ENCODE assay signal across 20 cellular contexts in genomic region chr22:46241397-46242007, GRCh38. TPM values are rescaled to one million over a fixed set of nuclear protein-coding genes. Genes with fewer than 3 reads are reported as not detected.
DNase-seq lines count a peak whose midpoint lies in the region; ATAC-seq, FAIRE-seq and TF ChIP-seq lines count a peak whose summit lies in the region.
"Had no signal": no experiment of that assay in that cellular context is flagged by ENCODE, and none has a peak within 500 bp of the region (broad histone marks: within the 10 kb centered on the region; RNA-seq: fewer than 3 reads in every experiment).

No MANE protein-coding gene starts in this region.

- CTCF ChIA-PET in K562 (lab: Yijun Ruan, JAX; ENCODE audit: low intra/inter-chr PET ratio): no interaction called here

- DNase-seq in CMK (ENCODE audit: low read depth) (peak; percentile 70), OCI-M1 (lab: John Stamatoyannopoulos, UW) (peak; percentile 94), K562 (ENCODE audit: extremely low read depth in 1 of 4, low spot score in 3 of 4) (peak; percentile 16 to 52 (median 32)), right cardiac atrium (no peak), esophagus muscularis mucosa (ENCODE audit: extremely low spot score) (no peak), NCI-H2081 treated with DMSO at 0.1 percent for 48 hours (lab: John Stamatoyannopoulos, UW) (no peak)
- no peak for DNase-seq in stimulated activated CD4-positive, alpha-beta T cell treated with anti-CD3 and anti-CD28 coated beads, Interleukin-4, amount 100 ng/mL, for 1 hour
- DNase-seq: AML-193; Calu3; CD4-positive, alpha-beta T cell; HCEC 1CT; NCI-H1417 treated with DMSO at 0.1 percent for 48 hours; NCI-H2029; NCI-H2171 treated with DMSO at 0.1 percent for 48 hours; NCI-H510A; NCI-H774; PC-9 had no signal

- no peak for TF ChIP-seq CTCF in K562 (IDR thresholded peaks at IDR 0.05 in 2 of 3, conservative IDR thresholded peaks at IDR 0.05 in 1 of 3; ENCODE audit: insufficient read depth in 2 of 3, low read depth in 1 of 3, low read length in 3 of 3)
- TF ChIP-seq CTCF in esophagus muscularis mucosa (IDR thresholded peaks at IDR 0.05): no peak

- ATAC-seq in K562 (peak; percentile 49; the same call in 1 of the 3 replicates), right cardiac atrium (no peak)

- FAIRE-seq in K562 (lab: Jason Lieb, UNC): peak; percentile 61

- no TSS peak for BruUV-seq in K562 (replicated peaks; lab: Mats Ljungman, UMichigan)

- no peak for TF ChIP-seq RAD21 in K562 (CRISPR knock-in tag; conservative IDR thresholded peaks at IDR 0.05 in 1 of 2, IDR thresholded peaks at IDR 0.05 in 1 of 2)

- no peaks in the 10 kb centered on the region for H4K20me1 ChIP-seq in K562 (replicated peaks; ENCODE audit: control insufficient read depth, insufficient read depth, low read length)

- no peaks in the 10 kb centered on the region for H3K9me1 ChIP-seq in K562 (ENCODE audit: control insufficient read depth, insufficient read depth, low read length)

- no peaks in the 10 kb centered on the region for H3K27me3 ChIP-seq in K562 (ENCODE audit: control insufficient read depth in 2 of 2, insufficient read depth in 2 of 2, low read length in 2 of 2)
- H3K27me3 ChIP-seq in right cardiac atrium (ENCODE audit: control insufficient read depth, insufficient read depth): no peaks in the 10 kb centered on the region
- no peaks in the 10 kb centered on the region for H3K27me3 ChIP-seq in esophagus muscularis mucosa

- H3K27ac ChIP-seq in K562 (ENCODE audit: extremely low read depth, low read depth, low read length) (0 out of 3 replicates have a peak overlapping the region, but pooled peaks have one; percentile 8), right cardiac atrium (ENCODE audit: low read length) (peak overlapping the region; percentile 34), esophagus muscularis mucosa (replicated peaks in 1 of 4) (no peak overlapping the region)
- H3K27ac ChIP-seq: PC-9 had no signal

- H3K79me2 ChIP-seq in K562 (ENCODE audit: control insufficient read depth, insufficient read depth, low read length): no peaks in the 10 kb centered on the region

- H3K9me3 ChIP-seq in K562 (replicated peaks; ENCODE audit: control insufficient read depth, insufficient read depth, low read depth, low read length) (no peaks in the 10 kb centered on the region), right cardiac atrium (ENCODE audit: control insufficient read depth, low read length) (no peaks in the 10 kb centered on the region), esophagus muscularis mucosa (no peaks in the 10 kb centered on the region)

- POLR2A ChIA-PET in K562 (lab: Yijun Ruan, JAX): interaction anchor here (0.9 to 1.7 kb wide), 2 partner anchors 9 to 14 kb away, joined by 3 to 5 read pairs; partner anchors contain the start of gene CDPF1

- H3K4me3 ChIP-seq in K562 (no peak overlapping the region), right cardiac atrium (ENCODE audit: low read length) (no peak overlapping the region), esophagus muscularis mucosa (no peak overlapping the region)
- H3K4me3 ChIP-seq: PC-9, SK-N-MC had no signal

- H3K36me3 ChIP-seq in K562 (ENCODE audit: control insufficient read depth, insufficient read depth, low read length) (peaks cover 5% of the 10 kb centered on the region; the same call in 1 of the 3 replicates), esophagus muscularis mucosa (peaks cover 14 to 56% (median 30%) of the 10 kb centered on the region in 4 donors)

- WGBS in K562 (ENCODE audit: insufficient coverage, low coverage, missing lambda C conversion rate): 7% methylated on average over 5 of the region's 5 CpGs
- 45% methylated on average over 5 of the region's 5 CpGs for WGBS in right cardiac atrium
- WGBS in esophagus muscularis mucosa: 84% methylated on average over 5 of the region's 5 CpGs

- H3K9ac ChIP-seq in K562 (ENCODE audit: insufficient read depth in 1 of 2, low read depth in 2 of 2, low read length in 2 of 2): peak overlapping the region in 1 of 2 experiments; percentile 23; a peak in 1 of 4 replicates

- TF ChIP-seq POLR2A in K562 (conservative IDR thresholded peaks at IDR 0.05) (no peak), esophagus muscularis mucosa (IDR thresholded peaks at IDR 0.05; ENCODE audit: low read depth) (no peak)

- TF ChIP-seq EP300 in K562 (IDR thresholded peaks at IDR 0.05; ENCODE audit: low read length) (peak; percentile 20; the same call in 1 of the 2 replicates), esophagus muscularis mucosa (IDR thresholded peaks at IDR 0.05) (no peak)

- H3K4me1 ChIP-seq in K562 (replicated peaks in 1 of 2; ENCODE audit: control insufficient read depth in 2 of 2, insufficient read depth in 2 of 2, low read length in 2 of 2) (peaks cover 21 to 40% of the 10 kb centered on the region in 2 experiments; a peak in 4 of 5 replicates), right cardiac atrium (ENCODE audit: control insufficient read depth, insufficient read depth, low read length) (peaks cover 11% of the 10 kb centered on the region), esophagus muscularis mucosa (peaks cover 33 to 50% (median 43%) of the 10 kb centered on the region in 4 donors)

- H3K4me2 ChIP-seq in K562 (ENCODE audit: insufficient read depth, low read length): no peak overlapping the region; the same call in 1 of the 2 replicates
- H3K4me2 ChIP-seq: PC-9 had no signal

- in situ Hi-C loops in K562 (cut with MboI): loop anchor here (10.0 kb wide), 1 partner anchor 97 kb away; no protein-coding TSS in a partner anchor

- intact Hi-C loops in K562 (cut with micrococcal nuclease) (loop anchor here (10.0 kb wide), 1 partner anchor 87 kb away; the partner anchor contains the start of gene PPARA), right cardiac atrium (cut with DNase I) (no loop called here), esophagus muscularis mucosa (cut with DNase I) (no loop called here)

- H2AFZ ChIP-seq in K562 (ENCODE audit: low read depth, low read length): 0 out of 2 replicates have a peak overlapping the region, but pooled peaks have one; percentile 9
- H2AFZ ChIP-seq: PC-9 had no signal

RNA-seq across cellular contexts. Expression of gene CDPF1, which starts 8.6 kb away (rescaled TPM):
- total RNA-seq in K562 (2011; cell fraction: chromatin; rRNA removed; ENCODE audit: low replicate concordance): 5.4 and 14.5 TPM in 2 replicates
- total RNA-seq in K562 (2011; cell fraction: nucleolus; rRNA removed): 12.8 and 13.5 TPM in 2 replicates
- 7.3 and 10.5 TPM in 2 replicates for total RNA-seq in K562 (2011; cell fraction: nucleoplasm; rRNA removed)
- total RNA-seq in K562 (2014; rRNA removed): 14.5 and 18.8 TPM in 2 replicates
- total RNA-seq in K562 (2014; rRNA removed; fragmentation: Illumina TruSeq; extraction: Trizol): 4.6 and 4.9 TPM in 2 replicates
- 6.1 and 7.0 TPM in 2 replicates for total RNA-seq in K562 (2015; rRNA removed; fragmentation: Illumina TruSeq; extraction: Trizol)
- total RNA-seq in K562 (2021): 10.2 and 11.1 TPM in 2 replicates
- polyA plus RNA-seq in K562 (2011; rRNA removed): 9.1 and 13.4 TPM in 2 replicates
- 12.6 and 16.5 TPM in 2 replicates for polyA plus RNA-seq in K562 (2011; cell fraction: cytosol; rRNA removed)
- polyA plus RNA-seq in K562 (2011; cell fraction: nucleus; rRNA removed): 31.9 and 35.6 TPM in 2 replicates
- polyA plus RNA-seq in K562 (2012): 8.0 and 13.0 TPM in 2 replicates
- 10.6 and 11.5 TPM in 2 replicates for polyA plus RNA-seq in K562 (2014; fragmentation: Illumina TruSeq; extraction: Trizol)
- 1 to 10 TPM in 1 of 2 experiments, under 1 TPM in 1; 0.84 to 3.2 TPM for polyA plus RNA-seq in K562 (2014; fragmentation: Nextera tagmentation; extraction: Ambion mirVana)
- 19.2 and 19.5 TPM in 2 replicates for polyA plus RNA-seq in K562 (2014; rRNA removed)
- polyA minus RNA-seq in K562 (2011; rRNA and poly(A)+ RNA removed): 2.3 and 2.7 TPM in 2 replicates
- 2.5 and 2.8 TPM in 2 replicates for polyA minus RNA-seq in K562 (2011; cell fraction: cytosol; rRNA and poly(A)+ RNA removed)
- polyA minus RNA-seq in K562 (2011; cell fraction: nucleus; rRNA and poly(A)+ RNA removed): 3.9 and 4.2 TPM in 2 replicates
- 10 to 100 TPM in 1 of 4 donors, 1 to 10 TPM in 3; 8.9 to 10.4 (median 9.2) TPM for total RNA-seq in right cardiac atrium
- polyA plus RNA-seq in right cardiac atrium: 10.5 TPM
- total RNA-seq in esophagus muscularis mucosa: 10 to 100 TPM in 3 of 4 donors, 1 to 10 TPM in 1; 8.3 to 19.4 (median 14.8) TPM

RNA-seq across cellular contexts. Expression of gene PKDREJ, which starts 21.6 kb away (rescaled TPM):
- 0.05 TPM in 1 of 2 replicates, not detected in the other for total RNA-seq in K562 (2011; cell fraction: chromatin; rRNA removed; ENCODE audit: low replicate concordance)
- total RNA-seq in K562 (2011; cell fraction: nucleolus; rRNA removed): not detected in 2 replicates
- not detected in 2 replicates for total RNA-seq in K562 (2011; cell fraction: nucleoplasm; rRNA removed)
- not detected in 2 replicates for total RNA-seq in K562 (2014; rRNA removed)
- not detected in 2 replicates for total RNA-seq in K562 (2014; rRNA removed; fragmentation: Illumina TruSeq; extraction: Trizol)
- total RNA-seq in K562 (2015; rRNA removed; fragmentation: Illumina TruSeq; extraction: Trizol): not detected in 2 replicates
- total RNA-seq in K562 (2021): not detected in 2 replicates
- polyA plus RNA-seq in K562 (2011; rRNA removed): not detected in 2 replicates
- not detected in 2 replicates for polyA plus RNA-seq in K562 (2011; cell fraction: cytosol; rRNA removed)
- 0.01 TPM in 1 of 2 replicates, not detected in the other for polyA plus RNA-seq in K562 (2011; cell fraction: nucleus; rRNA removed)
- 0.18 and 0.47 TPM in 2 replicates for polyA plus RNA-seq in K562 (2012)
- polyA plus RNA-seq in K562 (2014; fragmentation: Illumina TruSeq; extraction: Trizol): not detected in 2 replicates
- polyA plus RNA-seq in K562 (2014; fragmentation: Nextera tagmentation; extraction: Ambion mirVana): under 1 TPM in 1 of 2 experiments, not detected in 1; 0.03 TPM
- not detected in 2 replicates for polyA plus RNA-seq in K562 (2014; rRNA removed)
- polyA minus RNA-seq in K562 (2011; rRNA and poly(A)+ RNA removed): not detected in 2 replicates
- not detected in 2 replicates for polyA minus RNA-seq in K562 (2011; cell fraction: cytosol; rRNA and poly(A)+ RNA removed)
- polyA minus RNA-seq in K562 (2011; cell fraction: nucleus; rRNA and poly(A)+ RNA removed): not detected in 2 replicates
- under 1 TPM; 0.06 to 0.25 (median 0.10) TPM for total RNA-seq in right cardiac atrium
- 0.07 TPM for polyA plus RNA-seq in right cardiac atrium
- under 1 TPM in 3 of 4 donors, not detected in 1; under 0.01 to 0.23 (median under 0.01) TPM for total RNA-seq in esophagus muscularis mucosa
- total RNA-seq: CD4-positive, alpha-beta T cell; HT1080; PC-9 had no signal
- polyA plus RNA-seq: IgD-negative memory B cell had no signal

RNA-seq across cellular contexts. Expression of gene TTC38, which starts 26.3 kb away (rescaled TPM):
- 44.5 and 81.7 TPM in 2 replicates for total RNA-seq in K562 (2011; cell fraction: chromatin; rRNA removed; ENCODE audit: low replicate concordance)
- 45.4 and 50.8 TPM in 2 replicates for total RNA-seq in K562 (2011; cell fraction: nucleolus; rRNA removed)
- 39.4 and 44.0 TPM in 2 replicates for total RNA-seq in K562 (2011; cell fraction: nucleoplasm; rRNA removed)
- 18.1 and 27.6 TPM in 2 replicates for total RNA-seq in K562 (2014; rRNA removed)
- 12.5 and 14.4 TPM in 2 replicates for total RNA-seq in K562 (2014; rRNA removed; fragmentation: Illumina TruSeq; extraction: Trizol)
- total RNA-seq in K562 (2015; rRNA removed; fragmentation: Illumina TruSeq; extraction: Trizol): 18.2 and 22.2 TPM in 2 replicates
- total RNA-seq in K562 (2021): 23.0 and 28.4 TPM in 2 replicates
- 21.4 and 38.9 TPM in 2 replicates for polyA plus RNA-seq in K562 (2011; rRNA removed)
- 32.9 and 33.8 TPM in 2 replicates for polyA plus RNA-seq in K562 (2011; cell fraction: cytosol; rRNA removed)
- polyA plus RNA-seq in K562 (2011; cell fraction: nucleus; rRNA removed): 55.5 and 90.2 TPM in 2 replicates
- polyA plus RNA-seq in K562 (2012): 13.8 and 18.0 TPM in 2 replicates
- 16.9 and 17.9 TPM in 2 replicates for polyA plus RNA-seq in K562 (2014; fragmentation: Illumina TruSeq; extraction: Trizol)
- 1 to 10 TPM in 1 of 2 experiments, under 1 TPM in 1; 0.84 to 2.5 TPM for polyA plus RNA-seq in K562 (2014; fragmentation: Nextera tagmentation; extraction: Ambion mirVana)
- 13.9 and 20.3 TPM in 2 replicates for polyA plus RNA-seq in K562 (2014; rRNA removed)
- 22.3 and 22.8 TPM in 2 replicates for polyA minus RNA-seq in K562 (2011; rRNA and poly(A)+ RNA removed)
- 16.7 and 34.3 TPM in 2 replicates for polyA minus RNA-seq in K562 (2011; cell fraction: cytosol; rRNA and poly(A)+ RNA removed)
- polyA minus RNA-seq in K562 (2011; cell fraction: nucleus; rRNA and poly(A)+ RNA removed): 19.3 and 27.3 TPM in 2 replicates
- total RNA-seq in right cardiac atrium: 10 to 100 TPM; 22.4 to 30.7 (median 27.8) TPM
- 16.6 TPM for polyA plus RNA-seq in right cardiac atrium
- total RNA-seq in esophagus muscularis mucosa: 10 to 100 TPM; 28.4 to 58.6 (median 32.3) TPM

RNA-seq across cellular contexts. Expression of gene GTSE1, which starts 55.2 kb away (rescaled TPM):
- 29.5 and 46.4 TPM in 2 replicates for total RNA-seq in K562 (2011; cell fraction: chromatin; rRNA removed; ENCODE audit: low replicate concordance)
- 24.9 and 26.0 TPM in 2 replicates for total RNA-seq in K562 (2011; cell fraction: nucleolus; rRNA removed)
- 25.7 and 26.0 TPM in 2 replicates for total RNA-seq in K562 (2011; cell fraction: nucleoplasm; rRNA removed)
- 12.6 and 15.1 TPM in 2 replicates for total RNA-seq in K562 (2014; rRNA removed)
- total RNA-seq in K562 (2014; rRNA removed; fragmentation: Illumina TruSeq; extraction: Trizol): 7.8 and 8.6 TPM in 2 replicates
- 12.8 and 14.8 TPM in 2 replicates for total RNA-seq in K562 (2015; rRNA removed; fragmentation: Illumina TruSeq; extraction: Trizol)
- 20.5 and 22.5 TPM in 2 replicates for total RNA-seq in K562 (2021)
- polyA plus RNA-seq in K562 (2011; rRNA removed): 12.9 and 13.9 TPM in 2 replicates
- 13.1 and 14.9 TPM in 2 replicates for polyA plus RNA-seq in K562 (2011; cell fraction: cytosol; rRNA removed)
- polyA plus RNA-seq in K562 (2011; cell fraction: nucleus; rRNA removed): 16.7 and 24.3 TPM in 2 replicates
- 15.6 and 22.6 TPM in 2 replicates for polyA plus RNA-seq in K562 (2012)
- 17.2 and 18.0 TPM in 2 replicates for polyA plus RNA-seq in K562 (2014; fragmentation: Illumina TruSeq; extraction: Trizol)
- 1 to 10 TPM; 2.5 to 3.5 TPM for polyA plus RNA-seq in K562 (2014; fragmentation: Nextera tagmentation; extraction: Ambion mirVana)
- polyA plus RNA-seq in K562 (2014; rRNA removed): 16.6 and 19.6 TPM in 2 replicates
- polyA minus RNA-seq in K562 (2011; rRNA and poly(A)+ RNA removed): 6.6 and 6.7 TPM in 2 replicates
- polyA minus RNA-seq in K562 (2011; cell fraction: cytosol; rRNA and poly(A)+ RNA removed): 7.7 and 11.9 TPM in 2 replicates
- polyA minus RNA-seq in K562 (2011; cell fraction: nucleus; rRNA and poly(A)+ RNA removed): 8.8 and 11.9 TPM in 2 replicates
- total RNA-seq in right cardiac atrium: 1 to 10 TPM in 3 of 4 donors, under 1 TPM in 1; 0.42 to 1.8 (median 1.2) TPM
- 0.50 TPM for polyA plus RNA-seq in right cardiac atrium
- total RNA-seq in esophagus muscularis mucosa: 1 to 10 TPM in 1 of 4 donors, not detected in 3; 1.0 TPM
- polyA plus RNA-seq: IgD-negative memory B cell had no signal

Comparison
In these comparisons a context has a peak if more than half of its experiments do, and no peak if none do; other contexts are left out.
1. DNase-seq: peak in CMK (single experiment), OCI-M1 (single experiment) and K562 (4 of 4); none in right cardiac atrium (0 of 3), esophagus muscularis mucosa (single experiment), stimulated activated CD4-positive, alpha-beta T cell treated with anti-CD3 and anti-CD28 coated beads, Interleukin-4, amount 100 ng/mL, for 1 hour (single experiment) and NCI-H2081 treated with DMSO at 0.1 percent for 48 hours (single experiment).
2. H3K27ac ChIP-seq: peak in K562 (single experiment) and right cardiac atrium (single experiment); none in esophagus muscularis mucosa (0 of 4).